ENCODE assay signal across 20 cellular contexts in the genomic region with DNA sequence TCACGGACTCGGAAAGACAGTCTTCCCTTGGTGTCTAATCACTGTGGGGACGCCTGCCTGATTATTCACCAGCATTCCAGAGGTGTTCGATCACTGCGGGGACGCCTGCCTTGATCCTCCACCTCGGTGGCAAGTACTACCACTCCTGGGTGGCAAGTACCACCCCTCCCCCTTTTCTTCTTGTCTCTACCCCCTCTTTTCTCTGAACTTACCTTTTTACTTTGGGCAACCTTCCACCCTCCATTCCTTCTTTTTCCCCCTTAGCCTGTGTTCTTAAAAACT. TPM values are rescaled to one million over a fixed set of nuclear protein-coding genes. Genes with fewer than 3 reads are reported as not detected.
A peak's percentile ranks its signal among the peaks of the same experiment; 100 is the strongest.
DNase-seq lines count a peak whose midpoint lies in the region; ATAC-seq and TF ChIP-seq lines count a peak whose summit lies in the region.
"Had no signal": no experiment of that assay in that cellular context is flagged by ENCODE, and none has a peak within 500 bp of the region (broad histone marks: within the 10 kb centered on the region; RNA-seq: fewer than 3 reads in every experiment).

No MANE protein-coding gene starts in this region.

- peak; percentile 75 for DNase-seq in HK-2 (ENCODE audit: unreplicated experiment)
- DNase-seq in lower lobe of right lung, result no peak
- no peak for DNase-seq in H7
- DNase-seq: activated effector memory CD4-positive, alpha-beta T cell treated with Interleukin-2 at 50 U/mL for 16 hours; CD8-positive, alpha-beta T cell; effector CD4-positive, alpha-beta T cell; gastrocnemius medialis; HFFc6; naive thymus-derived CD4-positive, alpha-beta T cell; NCI-H1417 treated with DMSO at 0.1 percent for 48 hours; NCI-H2107; NCI-H510A treated with DMSO at 0.1 percent for 48 hours; RPMI8226 had no signal

- peak overlapping the region; percentile 76 for H3K27ac Mint-ChIP-seq in activated T-helper 17 cell treated with anti-CD3 and anti-CD28 coated beads, Interleukin-2, amount 50 U/mL, for 72 hours
- H3K27ac Mint-ChIP-seq: CD8-positive, alpha-beta T cell; HFFc6 had no signal

- H4K20me1 ChIP-seq in BLaER1, result no peaks in the 10 kb centered on the region

- H3K4me2 ChIP-seq in BLaER1, result peak overlapping the region; percentile 65; the same call in 1 of the 2 replicates

- peaks cover 16% of the 10 kb centered on the region for H3K4me1 Mint-ChIP-seq in activated T-helper 17 cell treated with anti-CD3 and anti-CD28 coated beads, Interleukin-2, amount 50 U/mL, for 72 hours

- H3K36me3 ChIP-seq in BLaER1, result no peaks in the 10 kb centered on the region
- H3K36me3 ChIP-seq in lower lobe of right lung, result no peaks in the 10 kb centered on the region
- H3K36me3 ChIP-seq in H7 (replicated peaks; ENCODE audit: control insufficient read depth, insufficient read depth, low read length), result no peaks in the 10 kb centered on the region
- H3K36me3 ChIP-seq: gastrocnemius medialis, suprapubic skin had no signal

- H3K27me3 Mint-ChIP-seq in activated T-helper 17 cell treated with anti-CD3 and anti-CD28 coated beads, Interleukin-2, amount 50 U/mL, for 72 hours, result peaks cover 10% of the 10 kb centered on the region

- no peak for ATAC-seq in activated T-helper 17 cell treated with anti-CD3 and anti-CD28 coated beads, Interleukin-2, amount 50 U/mL, for 72 hours (replicated peaks)
- peak; percentile 14 to 79 for ATAC-seq in lower lobe of right lung
- ATAC-seq in HG02840 (IDR thresholded peaks at IDR 0.05; ENCODE audit: low FRiP score, unreplicated experiment), result no peak
- no peak for ATAC-seq in GM19324 (IDR thresholded peaks at IDR 0.05; ENCODE audit: low FRiP score, unreplicated experiment)
- ATAC-seq: CD8-positive, alpha-beta T cell; esophagus mucosa; gastrocnemius medialis; naive thymus-derived CD4-positive, alpha-beta T cell; SK-N-SH treated with all-trans-retinoic acid at 6 μM for 48 hours had no signal

- 0 out of 2 replicates have a peak, but pooled peaks cover 19% of the 10 kb centered on the region for H3K9me3 ChIP-seq in BLaER1
- no peaks in the 10 kb centered on the region for H3K9me3 ChIP-seq in lower lobe of right lung
- H3K9me3 ChIP-seq: gastrocnemius medialis, suprapubic skin had no signal

- no peaks in the 10 kb centered on the region for H3K27me3 ChIP-seq in BLaER1
- no peaks in the 10 kb centered on the region for H3K27me3 ChIP-seq in lower lobe of right lung (ENCODE audit: low read depth)
- H3K27me3 ChIP-seq in H7 (ENCODE audit: control insufficient read depth, insufficient read depth, low read length), result no peaks in the 10 kb centered on the region
- H3K27me3 ChIP-seq: gastrocnemius medialis, suprapubic skin had no signal

- no peaks in the 10 kb centered on the region for H3K36me3 Mint-ChIP-seq in activated T-helper 17 cell treated with anti-CD3 and anti-CD28 coated beads, Interleukin-2, amount 50 U/mL, for 72 hours (ENCODE audit: low read depth)
- H3K36me3 Mint-ChIP-seq: CD8-positive, alpha-beta T cell had no signal

- peaks cover 32% of the 10 kb centered on the region for H3K4me1 ChIP-seq in BLaER1
- H3K4me1 ChIP-seq in lower lobe of right lung, result no peaks in the 10 kb centered on the region
- H3K4me1 ChIP-seq: gastrocnemius medialis, suprapubic skin had no signal

- H3K27ac ChIP-seq in BLaER1 (no peak overlapping the region), lower lobe of right lung (no peak overlapping the region)
- H3K27ac ChIP-seq: gastrocnemius medialis, suprapubic skin had no signal

- no peak for TF ChIP-seq CTCF in lower lobe of right lung (IDR thresholded peaks at IDR 0.05)

- no peak overlapping the region for H3K9ac ChIP-seq in BLaER1

- intact Hi-C loops in lower lobe of right lung (cut with DNase I), result no loop called here

- peak overlapping the region; percentile 34 for H3K4me3 Mint-ChIP-seq in activated T-helper 17 cell treated with anti-CD3 and anti-CD28 coated beads, Interleukin-2, amount 50 U/mL, for 72 hours
- H3K4me3 Mint-ChIP-seq: CD8-positive, alpha-beta T cell; HFFc6 had no signal

- no peaks in the 10 kb centered on the region for H3K9me3 Mint-ChIP-seq in activated T-helper 17 cell treated with anti-CD3 and anti-CD28 coated beads, Interleukin-2, amount 50 U/mL, for 72 hours
- H3K9me3 Mint-ChIP-seq: CD8-positive, alpha-beta T cell; HFFc6 had no signal

- no peak overlapping the region for H3K4me3 ChIP-seq in BLaER1
- no peak overlapping the region for H3K4me3 ChIP-seq in lower lobe of right lung
- no peak overlapping the region for H3K4me3 ChIP-seq in H7 (ENCODE audit: insufficient read depth, low read depth, low read length)
- H3K4me3 ChIP-seq: gastrocnemius medialis, suprapubic skin had no signal

RNA-seq across cellular contexts. Expression of gene LGMN, which starts 12.0 kb away (rescaled TPM):
- total RNA-seq in activated T-helper 17 cell treated with anti-CD3 and anti-CD28 coated beads, Interleukin-2, amount 50 U/mL, for 72 hours, result 10 to 100 TPM in 1 of 2 donors, 1 to 10 TPM in 1; 3.6 to 16.5 TPM
- 158 TPM for total RNA-seq in lower lobe of right lung
- 57.4 and 60.6 TPM in 2 replicates for total RNA-seq in H7 (2014; rRNA removed; shearing (Covaris generic))

RNA-seq across cellular contexts. Expression of gene GOLGA5, which starts 33.6 kb away (rescaled TPM):
- total RNA-seq in activated T-helper 17 cell treated with anti-CD3 and anti-CD28 coated beads, Interleukin-2, amount 50 U/mL, for 72 hours, result 10 to 100 TPM; 18.8 to 19.5 TPM
- 31.9 TPM for total RNA-seq in lower lobe of right lung
- 30.0 and 46.1 TPM in 2 replicates for total RNA-seq in H7 (2014; rRNA removed; shearing (Covaris generic))

Comparison
In these comparisons a context has a peak if more than half of its experiments do, and no peak if none do; other contexts are left out.
1. ATAC-seq: peak in lower lobe of right lung (2 of 2); none in activated T-helper 17 cell treated with anti-CD3 and anti-CD28 coated beads, Interleukin-2, amount 50 U/mL, for 72 hours (single experiment), HG02840 (single experiment) and GM19324 (single experiment).